ENCODE assay signal across 18 cellular contexts in genomic region chr15:36798366-36798765, GRCh38.
DNase-seq lines count a peak whose midpoint lies in the region; ATAC-seq, FAIRE-seq and TF ChIP-seq lines count a peak whose summit lies in the region.
"Had no signal": no experiment of that assay in that cellular context is flagged by ENCODE, and none has a peak within 500 bp of the region (broad histone marks: within the 10 kb centered on the region; RNA-seq: fewer than 3 reads in every experiment).

No MANE protein-coding gene starts in this region.

- H3K4me1 ChIP-seq in osteoblast (ENCODE audit: insufficient read depth, low read length) (peaks cover 12% of the 10 kb centered on the region), Karpas-422 (ENCODE audit: low read length) (no peaks in the 10 kb centered on the region), A673 (ENCODE audit: insufficient read depth, low read length, poor library complexity, severe bottlenecking) (no peaks in the 10 kb centered on the region)
- H3K4me1 ChIP-seq: BE2C, left lung, psoas muscle, SJCRH30 had no signal

- no peaks in the 10 kb centered on the region for H3K9me3 ChIP-seq in osteoblast (ENCODE audit: low read depth, low read length)
- no peaks in the 10 kb centered on the region for H3K9me3 ChIP-seq in Karpas-422 (ENCODE audit: low read length)
- no peaks in the 10 kb centered on the region for H3K9me3 ChIP-seq in A673 (ENCODE audit: low read depth, low read length, poor library complexity, severe bottlenecking)
- H3K9me3 ChIP-seq: BE2C, left lung, psoas muscle, SJCRH30 had no signal

- H3K9me2 ChIP-seq in Karpas-422 (replicated peaks; ENCODE audit: insufficient read depth, low read length): no peaks in the 10 kb centered on the region

- ATAC-seq in stimulated activated naive CD8-positive, alpha-beta T cell treated with anti-CD3 and anti-CD28 coated beads, Interleukin-15, amount 100 ng/mL, for 72 hours: no peak
- ATAC-seq: esophagus mucosa, left lung, psoas muscle had no signal

- H3K4me1 Mint-ChIP-seq in stimulated activated naive CD8-positive, alpha-beta T cell treated with anti-CD3 and anti-CD28 coated beads, Interleukin-15, amount 100 ng/mL, for 72 hours: no peaks in the 10 kb centered on the region
- peaks cover 6% of the 10 kb centered on the region for H3K4me1 Mint-ChIP-seq in nephron progenitor cell

- H2AFZ ChIP-seq in osteoblast (ENCODE audit: low read length) (no peak overlapping the region), Karpas-422 (ENCODE audit: low read length) (no peak overlapping the region)

- H3K4me3 ChIP-seq in AG09309 (ENCODE audit: control insufficient read depth, low read depth, low read length): no peak overlapping the region
- H3K4me3 ChIP-seq in choroid plexus epithelial cell (ENCODE audit: low read depth, low read length): no peak overlapping the region
- no peak overlapping the region for H3K4me3 ChIP-seq in osteoblast (ENCODE audit: insufficient read depth, low read length)
- no peak overlapping the region for H3K4me3 ChIP-seq in Karpas-422 (ENCODE audit: low read length)
- H3K4me3 ChIP-seq in A673 (ENCODE audit: low read depth, low read length, poor library complexity, severe bottlenecking): no peak overlapping the region
- H3K4me3 ChIP-seq: left lung, psoas muscle, SJCRH30 had no signal

- H3K36me3 Mint-ChIP-seq in nephron progenitor cell (ENCODE audit: low read depth): peaks cover 26% of the 10 kb centered on the region

- H3K27me3 ChIP-seq in osteoblast (ENCODE audit: insufficient read depth, low read length): no peaks in the 10 kb centered on the region
- H3K27me3 ChIP-seq in Karpas-422 (ENCODE audit: low read length): no peaks in the 10 kb centered on the region
- no peaks in the 10 kb centered on the region for H3K27me3 ChIP-seq in A673 (replicated peaks; ENCODE audit: insufficient read depth, low read depth, low read length, poor library complexity)
- H3K27me3 ChIP-seq: BE2C, left lung, SJCRH30 had no signal

- no peak overlapping the region for H3K9ac ChIP-seq in Karpas-422 (ENCODE audit: low read length)

- no peaks in the 10 kb centered on the region for H3K27me3 Mint-ChIP-seq in stimulated activated naive CD8-positive, alpha-beta T cell treated with anti-CD3 and anti-CD28 coated beads, Interleukin-15, amount 100 ng/mL, for 72 hours
- H3K27me3 Mint-ChIP-seq in nephron progenitor cell (ENCODE audit: low read depth, poor library complexity): no peaks in the 10 kb centered on the region

- peaks cover 0 to 7% of the 10 kb centered on the region in 2 donors for H3K9me3 Mint-ChIP-seq in stimulated activated naive CD8-positive, alpha-beta T cell treated with anti-CD3 and anti-CD28 coated beads, Interleukin-15, amount 100 ng/mL, for 72 hours
- peaks cover 6% of the 10 kb centered on the region for H3K9me3 Mint-ChIP-seq in nephron progenitor cell

- H3K4me3 Mint-ChIP-seq in stimulated activated naive CD8-positive, alpha-beta T cell treated with anti-CD3 and anti-CD28 coated beads, Interleukin-15, amount 100 ng/mL, for 72 hours: no peak overlapping the region
- H3K4me3 Mint-ChIP-seq in nephron progenitor cell: no peak overlapping the region

- H4K20me1 ChIP-seq in osteoblast (ENCODE audit: insufficient read depth, low read length) (no peaks in the 10 kb centered on the region), Karpas-422 (ENCODE audit: insufficient read depth, low read depth, low read length) (no peaks in the 10 kb centered on the region)

- POLR2A ChIA-PET in A673 (lab: Charles Lee; ENCODE audit: low non-redundant PET): interaction anchor here (0.7 kb wide), 1 partner anchor 71 kb away, joined by 32 read pairs; no protein-coding TSS in a partner anchor

- H3K4me2 ChIP-seq in osteoblast (ENCODE audit: insufficient read depth, low read length) (no peak overlapping the region), Karpas-422 (ENCODE audit: low read depth, low read length, poor library complexity, severe bottlenecking) (no peak overlapping the region)

- FAIRE-seq in HTR-8/SVneo (lab: Jason Lieb, UNC): no peak

- CTCF ChIA-PET in A673 (lab: Charles Lee): no interaction called here

- no TSS peak for BruUV-seq in A673 (replicated peaks; lab: Mats Ljungman, UMichigan)

- DNase-seq in AG09309 (ENCODE audit: low read depth) (peak; percentile 74), HTR-8/SVneo (ENCODE audit: insufficient read length, low spot score) (peak; percentile 57), choroid plexus epithelial cell (ENCODE audit: low read depth) (peak; percentile 22), osteoblast (ENCODE audit: insufficient read length, low spot score, missing footprints) (peak; percentile 66), Karpas-422 (no peak), A673 (ENCODE audit: low spot score) (no peak), nephron progenitor cell (no peak)
- no peak for DNase-seq in stimulated activated naive CD8-positive, alpha-beta T cell treated with anti-CD3 and anti-CD28 coated beads, Interleukin-15, amount 100 ng/mL, for 72 hours
- DNase-seq: activated CD4-positive, alpha-beta T cell treated with anti-CD3 and anti-CD28 coated beads, Interleukin-2, amount 50 U/mL, for 4 hours; BE2C; KBM-7; left lung; NCI-H1417; NK-92 treated with Interleukin-12 subunit alpha and Interleukin-12 subunit beta, amount 100 ng/mL, for 24 hours; psoas muscle; SJCRH30; T1000 had no signal

- H3K27ac ChIP-seq in osteoblast (ENCODE audit: low read depth, low read length): peak overlapping the region; percentile 33
- H3K27ac ChIP-seq in Karpas-422 (ENCODE audit: low read length): no peak overlapping the region
- no peak overlapping the region for H3K27ac ChIP-seq in A673 (ENCODE audit: low read depth, low read length, poor library complexity, severe bottlenecking)
- H3K27ac ChIP-seq: left lung, psoas muscle, SJCRH30 had no signal

- TF ChIP-seq CTCF in AG09309 (IDR thresholded peaks at IDR 0.05; ENCODE audit: control insufficient read depth, insufficient read depth, low read depth, low read length, missing control alignments): no peak
- TF ChIP-seq CTCF in choroid plexus epithelial cell (conservative IDR thresholded peaks at IDR 0.05; ENCODE audit: low read depth, low read length): no peak
- no peak for TF ChIP-seq CTCF in osteoblast (IDR thresholded peaks at IDR 0.05; ENCODE audit: extremely low read depth, low read depth, low read length)
- no peak for TF ChIP-seq CTCF in A673 (conservative IDR thresholded peaks at IDR 0.05; ENCODE audit: low read depth, low read length)
- no peak for TF ChIP-seq CTCF in nephron progenitor cell (IDR thresholded peaks at IDR 0.05)

- H3K79me2 ChIP-seq in osteoblast (ENCODE audit: insufficient read depth, low read length) (no peaks in the 10 kb centered on the region), Karpas-422 (ENCODE audit: low read length) (no peaks in the 10 kb centered on the region)

- intact Hi-C loops in A673 (cut with micrococcal nuclease; ENCODE audit: unreplicated experiment): no loop called here

- H3K36me3 ChIP-seq in osteoblast (ENCODE audit: insufficient read depth, low read length) (no peaks in the 10 kb centered on the region), Karpas-422 (ENCODE audit: insufficient read depth, low read length) (no peaks in the 10 kb centered on the region), A673 (ENCODE audit: insufficient read depth, low read length, poor library complexity, severe bottlenecking) (no peaks in the 10 kb centered on the region)
- H3K36me3 ChIP-seq: BE2C, left lung, SJCRH30 had no signal

- no peak overlapping the region for H3K27ac Mint-ChIP-seq in stimulated activated naive CD8-positive, alpha-beta T cell treated with anti-CD3 and anti-CD28 coated beads, Interleukin-15, amount 100 ng/mL, for 72 hours
- no peak overlapping the region for H3K27ac Mint-ChIP-seq in nephron progenitor cell

Comparison
In these comparisons a context has a peak if more than half of its experiments do, and no peak if none do; other contexts are left out.
1. DNase-seq: peak in AG09309 (single experiment), HTR-8/SVneo (single experiment), choroid plexus epithelial cell (single experiment) and osteoblast (single experiment); none in stimulated activated naive CD8-positive, alpha-beta T cell treated with anti-CD3 and anti-CD28 coated beads, Interleukin-15, amount 100 ng/mL, for 72 hours (0 of 2), Karpas-422 (single experiment), A673 (single experiment) and nephron progenitor cell (single experiment).